24 cellular contexts compared by ENCODE assay signal in the genomic region with DNA sequence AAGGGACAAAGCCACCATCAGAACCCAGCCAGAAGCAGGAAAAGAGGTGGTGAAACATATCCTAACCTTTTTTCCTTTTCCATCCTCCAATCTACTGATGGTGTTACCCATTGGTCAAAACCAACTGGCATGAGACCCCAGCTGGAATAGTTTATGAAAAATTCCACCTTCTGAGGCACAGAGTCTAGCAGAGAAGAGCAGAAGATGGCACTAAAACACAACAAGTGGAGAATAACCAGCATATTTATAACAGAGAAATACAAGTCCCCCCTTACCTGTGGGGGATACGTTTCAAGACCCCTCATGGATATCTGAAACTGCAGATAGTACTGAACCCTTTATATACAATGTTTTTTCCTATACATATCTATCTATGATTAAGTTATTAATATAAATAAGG.
"Had no signal": no experiment of that assay in that cellular context is flagged by ENCODE, and none has a peak within 500 bp of the region (broad histone marks: within the 10 kb centered on the region; RNA-seq: fewer than 3 reads in every experiment).

No MANE protein-coding gene starts in this region.

- H3K4me1 Mint-ChIP-seq: activated T-helper 17 cell treated with anti-CD3 and anti-CD28 coated beads, Interleukin-2, amount 50 U/mL, for 72 hours had no signal

- FAIRE-seq: keratinocyte, urothelium cell line had no signal

- ATAC-seq: activated CD4-positive, CD25-positive, alpha-beta regulatory T cell treated with anti-CD3 and anti-CD28 coated beads, Interleukin-2, amount 50 U/mL, for 24 hours; activated T-helper 17 cell treated with anti-CD3 and anti-CD28 coated beads, Interleukin-2, amount 50 U/mL, for 72 hours; effector memory CD8-positive, alpha-beta T cell; left lobe of liver; mucosa of descending colon; naive thymus-derived CD4-positive, alpha-beta T cell; stimulated activated naive B cell treated with anti-CD40 and anti-IgM and Interleukin-4, amounts not matched to agents 10 μg/mL and 1 μg/mL and 100 μg/mL, for 72 hours had no signal

- H3K36me3 Mint-ChIP-seq: naive thymus-derived CD4-positive, alpha-beta T cell; stimulated activated naive B cell treated with anti-CD40 and anti-IgM and Interleukin-4, amounts not matched to agents 10 μg/mL and 1 μg/mL and 100 μg/mL, for 72 hours had no signal

- H3K4me3 Mint-ChIP-seq: activated T-helper 17 cell treated with anti-CD3 and anti-CD28 coated beads, Interleukin-2, amount 50 U/mL, for 72 hours; central memory CD8-positive, alpha-beta T cell; dendritic cell treated with granulocyte-macrophage colony-stimulating factor and Interleukin-4, amounts not matched to agents 40 ng/mL and 50 ng/mL, for 4 days; effector memory CD8-positive, alpha-beta T cell; naive thymus-derived CD4-positive, alpha-beta T cell; stimulated activated naive B cell treated with anti-CD40 and anti-IgM and Interleukin-4, amounts not matched to agents 10 μg/mL and 1 μg/mL and 100 μg/mL, for 72 hours had no signal

- DNase-seq: activated CD4-positive, alpha-beta T cell treated with anti-CD3 and anti-CD28 coated beads, Interleukin-2, amount 50 U/mL, for 4 hours; activated naive CD4-positive, alpha-beta T cell treated with Interleukin-2 at 50 U/mL for 16 hours; activated T-cell treated with anti-CD3 and anti-CD28 coated beads for 4 hours; anterior cingulate cortex; brain microvascular endothelial cell; effector memory CD8-positive, alpha-beta T cell; hippocampal formation; mammary epithelial cell; mucosa of descending colon; posterior cingulate gyrus; retina; stimulated activated CD4-positive, alpha-beta T cell treated with anti-CD3 and anti-CD28 coated beads, Interleukin-2, amount 100 ng/mL, for 48 hours; stimulated activated naive B cell treated with anti-CD40 and anti-IgM and Interleukin-4, amounts not matched to agents 10 μg/mL and 1 μg/mL and 100 μg/mL, for 72 hours; T-helper 9 cell; tibial artery had no signal

- H3K36me3 ChIP-seq: brain microvascular endothelial cell, tibial artery had no signal

- H3K27ac ChIP-seq: brain microvascular endothelial cell, epithelial cell of prostate, tibial artery had no signal

- H3K27ac Mint-ChIP-seq: activated T-helper 17 cell treated with anti-CD3 and anti-CD28 coated beads, Interleukin-2, amount 50 U/mL, for 72 hours; dendritic cell treated with granulocyte-macrophage colony-stimulating factor and Interleukin-4, amounts not matched to agents 40 ng/mL and 50 ng/mL, for 4 days; effector memory CD8-positive, alpha-beta T cell; naive thymus-derived CD4-positive, alpha-beta T cell; stimulated activated naive B cell treated with anti-CD40 and anti-IgM and Interleukin-4, amounts not matched to agents 10 μg/mL and 1 μg/mL and 100 μg/mL, for 72 hours had no signal

- H3K27me3 ChIP-seq: brain microvascular endothelial cell, tibial artery had no signal

- H3K9me3 Mint-ChIP-seq: activated T-helper 17 cell treated with anti-CD3 and anti-CD28 coated beads, Interleukin-2, amount 50 U/mL, for 72 hours; central memory CD8-positive, alpha-beta T cell; dendritic cell treated with granulocyte-macrophage colony-stimulating factor and Interleukin-4, amounts not matched to agents 40 ng/mL and 50 ng/mL, for 4 days; effector memory CD8-positive, alpha-beta T cell; naive thymus-derived CD4-positive, alpha-beta T cell had no signal

- H3K9me3 ChIP-seq: mucosa of descending colon, tibial artery had no signal

- H3K4me3 ChIP-seq: mucosa of descending colon, tibial artery had no signal

- H3K27me3 Mint-ChIP-seq: activated T-helper 17 cell treated with anti-CD3 and anti-CD28 coated beads, Interleukin-2, amount 50 U/mL, for 72 hours; central memory CD8-positive, alpha-beta T cell; dendritic cell treated with granulocyte-macrophage colony-stimulating factor and Interleukin-4, amounts not matched to agents 40 ng/mL and 50 ng/mL, for 4 days; effector memory CD8-positive, alpha-beta T cell; stimulated activated naive B cell treated with anti-CD40 and anti-IgM and Interleukin-4, amounts not matched to agents 10 μg/mL and 1 μg/mL and 100 μg/mL, for 72 hours had no signal
